In the genomic region with DNA sequence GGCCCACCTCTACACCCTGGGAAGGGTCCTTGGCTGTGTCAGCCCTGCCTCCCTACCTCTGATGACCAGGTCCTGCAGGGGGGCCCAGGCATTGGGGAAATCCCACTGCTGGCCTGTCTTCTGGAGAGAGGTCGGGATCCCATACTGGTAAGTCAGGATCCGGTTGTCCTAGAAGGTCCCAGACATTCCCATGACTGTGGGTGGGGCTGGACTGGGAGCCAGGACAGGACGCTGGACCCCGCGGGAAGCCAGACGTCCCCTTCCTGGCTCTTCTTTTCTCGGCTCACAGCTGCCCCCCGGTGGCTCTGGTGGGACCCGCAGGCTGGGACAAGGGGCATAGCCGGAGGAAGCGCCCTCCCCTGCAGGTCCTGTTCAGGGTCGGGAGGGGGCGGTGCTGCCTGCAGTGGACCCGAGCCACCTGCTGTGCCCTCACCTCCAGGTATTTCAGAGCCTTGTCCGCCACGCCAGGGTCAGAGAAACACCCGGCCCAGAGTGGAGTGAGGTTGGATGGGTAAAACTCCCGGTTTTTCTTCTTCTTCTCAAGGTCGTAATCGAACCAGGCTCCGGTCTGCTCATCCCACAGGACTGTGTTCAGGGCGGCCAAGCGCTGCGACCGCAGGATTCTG, we compare ENCODE assay signal across 8 cellular contexts. TPM values are rescaled to one million over a fixed set of nuclear protein-coding genes. Genes with fewer than 3 reads are reported as not detected.
DNase-seq lines count a peak whose midpoint lies in the region; ATAC-seq, FAIRE-seq and TF ChIP-seq lines count a peak whose summit lies in the region.

No MANE protein-coding gene starts in this region.

- H3K18ac ChIP-seq in mesendoderm (ENCODE audit: low read length) = no peak overlapping the region

- no peak overlapping the region for H3K9ac ChIP-seq in endodermal cell (ENCODE audit: extremely low read depth, low read length, poor library complexity, severe bottlenecking)
- peak overlapping the region; percentile 18 for H3K9ac ChIP-seq in mesendoderm (ENCODE audit: low read length)

- DNase-seq in AG08395 (ENCODE audit: low spot score) (peak; percentile 94), HTR-8/SVneo (ENCODE audit: insufficient read length, low spot score) (peak; percentile 94), NOMO-1 treated with DMSO at 0.1 percent for 48 hours (lab: John Stamatoyannopoulos, UW; ENCODE audit: unreplicated experiment) (peak; percentile 80), endodermal cell (peak; percentile 99), mesendoderm (peak; percentile 94)
- peak; percentile 94 for DNase-seq in activated CD8-positive, alpha-beta memory T cell treated with anti-CD3 and anti-CD28 coated beads, Interleukin-2, amount 10 ng/mL, durations not matched to agents 7 days and 5 days
- peak; percentile 67 for DNase-seq in stimulated activated CD8-positive, alpha-beta memory T cell treated with anti-CD3 and anti-CD28 coated beads, Interleukin-15, amount 100 ng/mL, for 24 hours (ENCODE audit: low read depth)

- no peak overlapping the region for H2BK15ac ChIP-seq in mesendoderm (replicated peaks; ENCODE audit: low read depth)

- peak; percentile 66 for ATAC-seq in GM19023 (IDR thresholded peaks at IDR 0.05; ENCODE audit: unreplicated experiment)
- ATAC-seq in activated CD8-positive, alpha-beta memory T cell treated with anti-CD3 and anti-CD28 coated beads, Interleukin-2, amount 10 ng/mL, durations not matched to agents 7 days and 5 days = peak; percentile 97

- H3K4me3 ChIP-seq in endodermal cell (ENCODE audit: low read length) (no peak overlapping the region), mesendoderm (ENCODE audit: low read length) (no peak overlapping the region)

- no peaks in the 10 kb centered on the region for H3K4me1 ChIP-seq in endodermal cell (ENCODE audit: control insufficient read depth, insufficient read depth, low read length)
- H3K4me1 ChIP-seq in mesendoderm (ENCODE audit: control insufficient read depth, low read depth, low read length) = peaks cover 19% of the 10 kb centered on the region

- no peaks in the 10 kb centered on the region for H3K27me3 ChIP-seq in endodermal cell (ENCODE audit: control insufficient read depth, insufficient read depth, low read length, poor library complexity, severe bottlenecking)
- no peaks in the 10 kb centered on the region for H3K27me3 ChIP-seq in mesendoderm (ENCODE audit: insufficient read depth, low read length, poor library complexity)

- CTCF ChIA-PET in activated CD8-positive, alpha-beta memory T cell treated with anti-CD3 and anti-CD28 coated beads, Interleukin-2, amount 10 ng/mL, durations not matched to agents 7 days and 5 days (lab: Charles Lee) = interaction anchor here (0.6 to 3.0 kb wide), 25 partner anchors 10 to 343 kb away, joined by 3 to 15 read pairs (median 4); a partner anchor contains a TSS

- H3K9me3 Mint-ChIP-seq in activated CD8-positive, alpha-beta memory T cell treated with anti-CD3 and anti-CD28 coated beads, Interleukin-2, amount 10 ng/mL, durations not matched to agents 7 days and 5 days (ENCODE audit: low read depth) = no peaks in the 10 kb centered on the region
- H3K9me3 Mint-ChIP-seq in endodermal cell = no peaks in the 10 kb centered on the region

- H3K4ac ChIP-seq in mesendoderm (ENCODE audit: low read depth, low read length) = no peak overlapping the region

- H3K79me1 ChIP-seq in mesendoderm (ENCODE audit: low read length) = no peaks in the 10 kb centered on the region

- H3K27ac Mint-ChIP-seq in activated CD8-positive, alpha-beta memory T cell treated with anti-CD3 and anti-CD28 coated beads, Interleukin-2, amount 10 ng/mL, durations not matched to agents 7 days and 5 days = no peak overlapping the region
- no peak overlapping the region for H3K27ac Mint-ChIP-seq in endodermal cell

- no peak overlapping the region for H3K23ac ChIP-seq in mesendoderm (ENCODE audit: low read length)

- no peak overlapping the region for H4K8ac ChIP-seq in mesendoderm (ENCODE audit: low read depth, low read length)

- WGBS in endodermal cell (ENCODE audit: insufficient coverage in 1 of 2, insufficient read length in 1 of 2), 2 experiments = 29 to 30% methylated on average over 17 to 25 of the region's 25 CpGs
- WGBS in mesendoderm (ENCODE audit: extremely low coverage, insufficient coverage, low lambda C conversion rate) = no CpG with 5 or more reads among the region's 25 CpGs

- H3K79me2 ChIP-seq in mesendoderm (ENCODE audit: control insufficient read depth, insufficient read depth, low read length) = no peaks in the 10 kb centered on the region

- H4K5ac ChIP-seq in mesendoderm (ENCODE audit: low read length) = no peak overlapping the region

- H3K9me3 ChIP-seq in endodermal cell (ENCODE audit: control insufficient read depth, low read length) = no peaks in the 10 kb centered on the region

- no peak overlapping the region for H2BK120ac ChIP-seq in mesendoderm (ENCODE audit: low read depth, low read length)

- H3K36me3 ChIP-seq in endodermal cell (ENCODE audit: control insufficient read depth, insufficient read depth, low read length) = peaks cover 6% of the 10 kb centered on the region
- H3K36me3 ChIP-seq in mesendoderm (ENCODE audit: control insufficient read depth, insufficient read depth, low read length) = no peaks in the 10 kb centered on the region

- no peaks in the 10 kb centered on the region for H3K27me3 Mint-ChIP-seq in activated CD8-positive, alpha-beta memory T cell treated with anti-CD3 and anti-CD28 coated beads, Interleukin-2, amount 10 ng/mL, durations not matched to agents 7 days and 5 days
- H3K27me3 Mint-ChIP-seq in endodermal cell (ENCODE audit: insufficient read depth) = no peaks in the 10 kb centered on the region

- no peaks in the 10 kb centered on the region for H3K4me1 Mint-ChIP-seq in activated CD8-positive, alpha-beta memory T cell treated with anti-CD3 and anti-CD28 coated beads, Interleukin-2, amount 10 ng/mL, durations not matched to agents 7 days and 5 days
- H3K4me1 Mint-ChIP-seq in endodermal cell = peaks cover 14% of the 10 kb centered on the region

- peak overlapping the region; percentile 51 for H3K56ac ChIP-seq in mesendoderm (ENCODE audit: low read length)

- peak; percentile 98 for TF ChIP-seq CTCF in endodermal cell (conservative IDR thresholded peaks at IDR 0.05)

- H3K36me3 Mint-ChIP-seq in activated CD8-positive, alpha-beta memory T cell treated with anti-CD3 and anti-CD28 coated beads, Interleukin-2, amount 10 ng/mL, durations not matched to agents 7 days and 5 days = no peaks in the 10 kb centered on the region
- peaks cover 8% of the 10 kb centered on the region for H3K36me3 Mint-ChIP-seq in endodermal cell (ENCODE audit: low read depth)

- H3K27ac ChIP-seq in endodermal cell (ENCODE audit: low read depth, low read length) = peak overlapping the region; percentile 24
- no peak overlapping the region for H3K27ac ChIP-seq in mesendoderm (ENCODE audit: low read depth, low read length)

- FAIRE-seq in HTR-8/SVneo (lab: Jason Lieb, UNC) = peak; percentile 96

- H2BK5ac ChIP-seq in mesendoderm (ENCODE audit: low read length) = no peak overlapping the region

- H2AK5ac ChIP-seq in mesendoderm (ENCODE audit: low read length) = no peak overlapping the region

- no peak overlapping the region for H3K4me2 ChIP-seq in mesendoderm (ENCODE audit: low read length)

- no peak overlapping the region for H3K4me3 Mint-ChIP-seq in activated CD8-positive, alpha-beta memory T cell treated with anti-CD3 and anti-CD28 coated beads, Interleukin-2, amount 10 ng/mL, durations not matched to agents 7 days and 5 days
- H3K4me3 Mint-ChIP-seq in endodermal cell = no peak overlapping the region

RNA-seq across cellular contexts. Expression of a gene that starts 20.0 kb away (rescaled TPM):
- not detected for total RNA-seq in activated CD8-positive, alpha-beta memory T cell treated with anti-CD3 and anti-CD28 coated beads, Interleukin-2, amount 10 ng/mL, durations not matched to agents 7 days and 5 days
- not detected for total RNA-seq in endodermal cell
- polyA plus RNA-seq in endodermal cell (2013, experiment 1 of 2) = not detected
- polyA plus RNA-seq in endodermal cell (2013, experiment 2 of 2) = not detected
- not detected for polyA plus RNA-seq in mesendoderm (2013, experiment 1 of 2)
- polyA plus RNA-seq in mesendoderm (2013, experiment 2 of 2) = not detected

RNA-seq across cellular contexts. Expression of a gene that starts 52.0 kb away (rescaled TPM):
- total RNA-seq in activated CD8-positive, alpha-beta memory T cell treated with anti-CD3 and anti-CD28 coated beads, Interleukin-2, amount 10 ng/mL, durations not matched to agents 7 days and 5 days = 1 to 10 TPM in 1 of 2 experiments, under 1 TPM in 1; 0.91 to 1.3 TPM
- 10 to 100 TPM; 45.9 to 54.9 TPM for total RNA-seq in endodermal cell
- 106 TPM for polyA plus RNA-seq in endodermal cell (2013, experiment 1 of 2)
- 105 TPM for polyA plus RNA-seq in endodermal cell (2013, experiment 2 of 2)
- polyA plus RNA-seq in mesendoderm (2013, experiment 1 of 2) = 35.1 TPM
- polyA plus RNA-seq in mesendoderm (2013, experiment 2 of 2) = 34.9 TPM

Comparison
In these comparisons a context has a peak if more than half of its experiments do, and no peak if none do; other contexts are left out.
1. RNA of a gene that starts 52.0 kb away (total RNA-seq): 45.9 to 54.9 TPM in endodermal cell; 0.91 to 1.3 TPM in activated CD8-positive, alpha-beta memory T cell treated with anti-CD3 and anti-CD28 coated beads, Interleukin-2, amount 10 ng/mL, durations not matched to agents 7 days and 5 days; every median in the first group is over 10 times any median in the second.
2. Peak in every context shown above with its lines, with median percentiles within 50 percentile points of each other: DNase-seq.